Comparison of ENCODE assay signal across 8 cellular contexts in genomic region chr10:133278577-133279265, GRCh38. TPM values are rescaled to one million over a fixed set of nuclear protein-coding genes. Genes with fewer than 3 reads are reported as not detected.
A peak's percentile ranks its signal among the peaks of the same experiment; 100 is the strongest.
DNase-seq lines count a peak whose midpoint lies in the region; ATAC-seq and TF ChIP-seq lines count a peak whose summit lies in the region.

No MANE protein-coding gene starts in this region.

- peak overlapping the region; percentile 63 for H3K4me3 Mint-ChIP-seq in activated CD4-positive, alpha-beta memory T cell treated with anti-CD3 and anti-CD28 coated beads for 36 hours

- POLR2A ChIA-PET in activated CD4-positive, alpha-beta memory T cell treated with anti-CD3 and anti-CD28 coated beads for 36 hours (lab: Charles Lee) = interaction anchor here (1.3 to 5.1 kb wide), 4 partner anchors 15 to 29 kb away, joined by 4 to 61 read pairs (median 5); no protein-coding TSS in a partner anchor

- H3K9me3 Mint-ChIP-seq in activated CD4-positive, alpha-beta memory T cell treated with anti-CD3 and anti-CD28 coated beads for 36 hours = no peaks in the 10 kb centered on the region

- H3K79me2 ChIP-seq in KMS-11 (ENCODE audit: insufficient read depth, low read depth) = no peaks in the 10 kb centered on the region

- intact Hi-C loops in activated CD4-positive, alpha-beta memory T cell treated with anti-CD3 and anti-CD28 coated beads for 36 hours (cut with micrococcal nuclease) = no loop called here

- H3K36me3 ChIP-seq in KMS-11 (ENCODE audit: insufficient read depth) = no peaks in the 10 kb centered on the region

- DNase-seq in EH (ENCODE audit: low read depth) (peak; percentile 66), glomerular visceral epithelial cell (ENCODE audit: extremely low spot score) (peak; percentile 74), occipital lobe (lab: John Stamatoyannopoulos, UW) (no peak)
- peak; percentile 83 for DNase-seq in activated CD4-positive, alpha-beta memory T cell treated with anti-CD3 and anti-CD28 coated beads for 36 hours
- DNase-seq in stimulated activated CD4-positive, alpha-beta T cell treated with anti-CD3 and anti-CD28 coated beads, Interleukin-4, amount 100 ng/mL, for 24 hours = peak; percentile 51

- peak overlapping the region; percentile 82 for H3K27ac ChIP-seq in KMS-11

- H2AFZ ChIP-seq in KMS-11 (ENCODE audit: low read depth) = 0 out of 2 replicates have a peak overlapping the region, but pooled peaks have one; percentile 9

- peaks cover 28% of the 10 kb centered on the region for H3K4me1 Mint-ChIP-seq in activated CD4-positive, alpha-beta memory T cell treated with anti-CD3 and anti-CD28 coated beads for 36 hours (ENCODE audit: low read depth)

- peaks cover 59% of the 10 kb centered on the region for H3K4me1 ChIP-seq in KMS-11 (ENCODE audit: low read depth, poor library complexity, severe bottlenecking)

- no peak for TF ChIP-seq CTCF in KMS-11 (conservative IDR thresholded peaks at IDR 0.05; ENCODE audit: low read depth, low read length)

- peaks cover 22% of the 10 kb centered on the region for H3K36me3 Mint-ChIP-seq in activated CD4-positive, alpha-beta memory T cell treated with anti-CD3 and anti-CD28 coated beads for 36 hours

- CTCF ChIA-PET in activated CD4-positive, alpha-beta memory T cell treated with anti-CD3 and anti-CD28 coated beads for 36 hours (lab: Charles Lee) = interaction anchor here (1.1 to 3.6 kb wide), 5 partner anchors 20 to 135 kb away, joined by 3 to 16 read pairs (median 5); no protein-coding TSS in a partner anchor

- H3K27me3 Mint-ChIP-seq in activated CD4-positive, alpha-beta memory T cell treated with anti-CD3 and anti-CD28 coated beads for 36 hours = no peaks in the 10 kb centered on the region

- H3K4me2 ChIP-seq in KMS-11 = peak overlapping the region; percentile 89

- peak overlapping the region; percentile 41; the same call in 1 of the 2 replicates for H3K9ac ChIP-seq in KMS-11

- no peaks in the 10 kb centered on the region for H4K20me1 ChIP-seq in KMS-11 (ENCODE audit: insufficient read depth)

- H3K4me3 ChIP-seq in KMS-11 (IDR thresholded peaks at IDR 0.05; ENCODE audit: insufficient read depth, low read depth, low read length) = no peak overlapping the region

- H3K27ac Mint-ChIP-seq in activated CD4-positive, alpha-beta memory T cell treated with anti-CD3 and anti-CD28 coated beads for 36 hours = peak overlapping the region; percentile 85

- H3K27me3 ChIP-seq in KMS-11 (ENCODE audit: insufficient read depth, low read depth) = no peaks in the 10 kb centered on the region

- ATAC-seq in GM21390 (IDR thresholded peaks at IDR 0.05; ENCODE audit: unreplicated experiment) (peak; percentile 34), GM21360 (IDR thresholded peaks at IDR 0.05; ENCODE audit: unreplicated experiment) (no peak)

RNA-seq across cellular contexts. Expression of gene ADAM8, which starts 2.1 kb away (rescaled TPM):
- 100 to 1,000 TPM; 160 to 165 TPM for total RNA-seq in activated CD4-positive, alpha-beta memory T cell treated with anti-CD3 and anti-CD28 coated beads for 36 hours
- total RNA-seq in occipital lobe = 1.7 TPM

RNA-seq across cellular contexts. Expression of gene TUBGCP2, which starts 30.0 kb away (rescaled TPM):
- 10 to 100 TPM; 54.5 to 59.1 TPM for total RNA-seq in activated CD4-positive, alpha-beta memory T cell treated with anti-CD3 and anti-CD28 coated beads for 36 hours
- total RNA-seq in occipital lobe = 42.4 TPM

RNA-seq across cellular contexts. Expression of gene ZNF511, which starts 30.0 kb away (rescaled TPM):
- 10 to 100 TPM; 48.7 to 51.5 TPM for total RNA-seq in activated CD4-positive, alpha-beta memory T cell treated with anti-CD3 and anti-CD28 coated beads for 36 hours
- total RNA-seq in occipital lobe = 7.5 TPM

RNA-seq across cellular contexts. Expression of gene VENTX, which starts 41.1 kb away (rescaled TPM):
- under 1 TPM; 0.07 to 0.12 TPM for total RNA-seq in activated CD4-positive, alpha-beta memory T cell treated with anti-CD3 and anti-CD28 coated beads for 36 hours
- total RNA-seq in occipital lobe = not detected

RNA-seq across cellular contexts. Expression of gene UTF1, which starts 48.7 kb away (rescaled TPM):
- not detected for total RNA-seq in activated CD4-positive, alpha-beta memory T cell treated with anti-CD3 and anti-CD28 coated beads for 36 hours
- total RNA-seq in occipital lobe = not detected

Comparison
In these comparisons a context has a peak if more than half of its experiments do, and no peak if none do; other contexts are left out.
1. RNA of gene ADAM8, which starts 2.1 kb away (total RNA-seq): 160 to 165 TPM in activated CD4-positive, alpha-beta memory T cell treated with anti-CD3 and anti-CD28 coated beads for 36 hours; 1.7 TPM in occipital lobe (single experiment); every median in the first group is over 10 times any median in the second.